32 cellular contexts compared by ENCODE assay signal in genomic region chr2:138867341-138867740, GRCh38.
"Had no signal": no experiment of that assay in that cellular context is flagged by ENCODE, and none has a peak within 500 bp of the region (broad histone marks: within the 10 kb centered on the region; RNA-seq: fewer than 3 reads in every experiment).

No MANE protein-coding gene starts in this region.

- H3K79me2 ChIP-seq: hepatocyte had no signal

- H3K36me3 Mint-ChIP-seq: activated naive CD4-positive, alpha-beta T cell treated with anti-CD3 and anti-CD28 coated beads, Interleukin-2, amount 10 ng/mL, durations not matched to agents 7 days and 5 days; activated naive CD4-positive, alpha-beta T cell treated with anti-CD3 and anti-CD28 coated beads, Interleukin-2, amount 50 U/mL, for 72 hours; activated naive CD8-positive, alpha-beta T cell treated with anti-CD3 and anti-CD28 coated beads, Interleukin-2, amount 10 ng/mL, durations not matched to agents 7 days and 5 days; brain had no signal

- H2AFZ ChIP-seq: hepatocyte had no signal

- H3K4me1 ChIP-seq: ascending aorta, breast epithelium, colonic mucosa, esophagus squamous epithelium, gastroesophageal sphincter, heart right ventricle had no signal

- FAIRE-seq: endometrium, endothelial cell of umbilical vein had no signal

- H3K4me3 ChIP-seq: ascending aorta, breast epithelium, cardiac muscle cell, colonic mucosa, esophagus squamous epithelium, gastroesophageal sphincter, heart right ventricle, hepatocyte had no signal

- H3K27me3 ChIP-seq: ascending aorta, breast epithelium, cardiac muscle cell, colonic mucosa, esophagus squamous epithelium, hepatocyte had no signal

- ATAC-seq: activated CD4-positive, CD25-positive, alpha-beta regulatory T cell treated with anti-CD3 and anti-CD28 coated beads, Interleukin-2, amount 50 U/mL, for 24 hours; activated CD8-positive, alpha-beta T cell treated with anti-CD3 and anti-CD28 coated beads for 36 hours; activated naive CD4-positive, alpha-beta T cell treated with anti-CD3 and anti-CD28 coated beads, Interleukin-2, amount 50 U/mL, for 72 hours; activated T-cell treated with anti-CD3 and anti-CD28 coated beads, Interleukin-2, amount 50 U/mL, for 4 hours; activated T-helper 17 cell treated with anti-CD3 and anti-CD28 coated beads, Interleukin-2, amount 50 U/mL, for 72 hours; gastroesophageal sphincter; heart right ventricle had no signal

- H3K36me3 ChIP-seq: ascending aorta, breast epithelium, cardiac muscle cell, colonic mucosa, esophagus squamous epithelium, gastroesophageal sphincter, heart right ventricle, WERI-Rb-1 had no signal

- H3K9me3 Mint-ChIP-seq: activated CD8-positive, alpha-beta T cell treated with anti-CD3 and anti-CD28 coated beads for 36 hours; activated naive CD4-positive, alpha-beta T cell treated with anti-CD3 and anti-CD28 coated beads, Interleukin-2, amount 10 ng/mL, durations not matched to agents 7 days and 5 days; activated naive CD4-positive, alpha-beta T cell treated with anti-CD3 and anti-CD28 coated beads, Interleukin-2, amount 50 U/mL, for 72 hours; activated T-cell treated with anti-CD3 and anti-CD28 coated beads, Interleukin-2, amount 50 U/mL, for 4 hours; activated T-helper 17 cell treated with anti-CD3 and anti-CD28 coated beads, Interleukin-2, amount 50 U/mL, for 72 hours; T-helper 2 cell treated with Interferon-gamma antibody and Interleukin-4, amounts not matched to agents 5 μg/mL and 100 μg/mL, for 36 hours had no signal

- H3K4me3 Mint-ChIP-seq: activated B cell treated with CpG ODN at 0.5 μM for 24 hours; activated CD8-positive, alpha-beta T cell treated with anti-CD3 and anti-CD28 coated beads for 36 hours; activated naive CD4-positive, alpha-beta T cell treated with anti-CD3 and anti-CD28 coated beads, Interleukin-2, amount 10 ng/mL, durations not matched to agents 7 days and 5 days; activated naive CD8-positive, alpha-beta T cell treated with anti-CD3 and anti-CD28 coated beads, Interleukin-2, amount 10 ng/mL, durations not matched to agents 7 days and 5 days; activated T-cell treated with anti-CD3 and anti-CD28 coated beads, Interleukin-2, amount 50 U/mL, for 4 hours; activated T-helper 17 cell treated with anti-CD3 and anti-CD28 coated beads, Interleukin-2, amount 50 U/mL, for 72 hours; brain; T-helper 2 cell treated with Interferon-gamma antibody and Interleukin-4, amounts not matched to agents 5 μg/mL and 100 μg/mL, for 36 hours had no signal

- H3K9me3 ChIP-seq: ascending aorta, breast epithelium, colonic mucosa, esophagus squamous epithelium, gastroesophageal sphincter, heart right ventricle had no signal

- H3K4me2 ChIP-seq: hepatocyte had no signal

- H3K27ac Mint-ChIP-seq: activated B cell treated with CpG ODN at 0.5 μM for 24 hours; activated CD8-positive, alpha-beta T cell treated with anti-CD3 and anti-CD28 coated beads for 36 hours; activated naive CD4-positive, alpha-beta T cell treated with anti-CD3 and anti-CD28 coated beads, Interleukin-2, amount 10 ng/mL, durations not matched to agents 7 days and 5 days; activated naive CD4-positive, alpha-beta T cell treated with anti-CD3 and anti-CD28 coated beads, Interleukin-2, amount 50 U/mL, for 72 hours; activated naive CD8-positive, alpha-beta T cell treated with anti-CD3 and anti-CD28 coated beads, Interleukin-2, amount 10 ng/mL, durations not matched to agents 7 days and 5 days; activated T-helper 17 cell treated with anti-CD3 and anti-CD28 coated beads, Interleukin-2, amount 50 U/mL, for 72 hours; T-helper 2 cell treated with Interferon-gamma antibody and Interleukin-4, amounts not matched to agents 5 μg/mL and 100 μg/mL, for 36 hours had no signal

- DNase-seq: activated B cell treated with CpG ODN at 0.5 μM for 24 hours; activated CD4-positive, alpha-beta T cell treated with anti-CD3 and anti-CD28 coated beads for 48 hours; activated CD4-positive, alpha-beta T cell treated with anti-CD3 and anti-CD28 coated beads, Interleukin-2, amount 50 U/mL, for 1 hour; activated CD4-positive, alpha-beta T cell treated with anti-CD3 and anti-CD28 coated beads, Interleukin-2, amount 50 U/mL, for 48 hours; activated CD8-positive, alpha-beta memory T cell treated with anti-CD3 and anti-CD28 coated beads for 24 hours; activated CD8-positive, alpha-beta T cell treated with anti-CD3 and anti-CD28 coated beads for 36 hours; activated effector memory CD4-positive, alpha-beta T cell treated with anti-CD3 and anti-CD28 coated beads, Interleukin-2, amount 50 U/mL, for 16 hours; activated naive CD4-positive, alpha-beta T cell treated with anti-CD3 and anti-CD28 coated beads, Interleukin-2, amount 10 ng/mL, durations not matched to agents 7 days and 5 days; activated naive CD8-positive, alpha-beta T cell treated with anti-CD3 and anti-CD28 coated beads, Interleukin-2, amount 10 ng/mL, durations not matched to agents 7 days and 5 days; activated T-cell treated with anti-CD3 and anti-CD28 coated beads, Interleukin-2, amount 50 U/mL, for 4 hours; central memory CD4-positive, alpha-beta T cell; cerebellar nuclear complex; colonic mucosa; effector CD8-positive, alpha-beta T cell; esophagus squamous epithelium; foreskin melanocyte; heart right ventricle; T1000; WERI-Rb-1 had no signal

- H3K27ac ChIP-seq: ascending aorta, breast epithelium, cardiac muscle cell, colonic mucosa, epithelial cell of prostate, esophagus squamous epithelium, gastroesophageal sphincter, heart right ventricle, hepatocyte, WERI-Rb-1 had no signal

- H3K4me1 Mint-ChIP-seq: activated B cell treated with CpG ODN at 0.5 μM for 24 hours; activated naive CD4-positive, alpha-beta T cell treated with anti-CD3 and anti-CD28 coated beads, Interleukin-2, amount 10 ng/mL, durations not matched to agents 7 days and 5 days; activated naive CD8-positive, alpha-beta T cell treated with anti-CD3 and anti-CD28 coated beads, Interleukin-2, amount 10 ng/mL, durations not matched to agents 7 days and 5 days; activated T-helper 17 cell treated with anti-CD3 and anti-CD28 coated beads, Interleukin-2, amount 50 U/mL, for 72 hours; brain had no signal

- H3K27me3 Mint-ChIP-seq: activated B cell treated with CpG ODN at 0.5 μM for 24 hours; activated CD8-positive, alpha-beta T cell treated with anti-CD3 and anti-CD28 coated beads for 36 hours; activated naive CD4-positive, alpha-beta T cell treated with anti-CD3 and anti-CD28 coated beads, Interleukin-2, amount 10 ng/mL, durations not matched to agents 7 days and 5 days; activated naive CD8-positive, alpha-beta T cell treated with anti-CD3 and anti-CD28 coated beads, Interleukin-2, amount 10 ng/mL, durations not matched to agents 7 days and 5 days; activated T-helper 17 cell treated with anti-CD3 and anti-CD28 coated beads, Interleukin-2, amount 50 U/mL, for 72 hours; brain had no signal
